Comparison of ENCODE assay signal across 9 cellular contexts in the genomic region with DNA sequence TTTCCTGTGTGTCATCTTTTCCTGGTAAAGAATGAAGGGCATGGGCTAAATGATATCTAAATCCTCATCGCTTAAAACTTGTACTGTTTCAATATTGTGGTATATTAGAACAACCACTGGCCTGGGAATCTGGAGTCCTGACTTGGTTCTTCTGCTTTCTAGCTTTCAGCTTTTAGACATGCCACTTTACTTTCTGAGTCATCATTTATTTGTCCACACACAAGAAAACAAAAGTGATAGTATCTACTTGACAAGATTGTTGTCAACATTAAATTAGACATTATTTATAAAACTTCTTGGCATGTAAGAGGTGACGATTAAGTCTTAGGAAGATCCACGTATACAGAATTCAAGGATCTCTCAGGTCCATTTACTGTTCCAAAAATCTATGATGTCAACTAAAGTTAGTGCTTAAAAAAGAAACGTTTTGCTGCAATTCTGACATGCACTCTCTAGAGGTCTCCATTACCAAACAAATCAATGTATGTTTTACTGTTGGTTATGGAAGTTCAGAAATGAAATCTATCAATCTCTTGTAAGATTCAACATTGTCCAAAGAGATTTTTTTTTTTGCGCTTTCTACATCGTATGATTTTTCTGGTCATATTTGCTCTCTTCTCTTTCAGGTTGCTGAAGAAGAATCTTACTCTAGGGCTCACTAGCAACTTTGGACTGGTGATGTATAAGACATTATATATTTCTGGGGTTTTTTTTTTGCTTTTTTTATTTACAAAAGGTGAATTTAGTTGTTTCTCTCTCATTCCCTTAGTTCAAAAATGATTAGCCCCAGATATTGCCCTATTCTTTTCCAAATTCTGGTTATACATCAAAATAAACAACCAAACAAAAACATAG. TPM values are rescaled to one million over a fixed set of nuclear protein-coding genes. Genes with fewer than 3 reads are reported as not detected.
A peak's percentile ranks its signal among the peaks of the same experiment; 100 is the strongest.
DNase-seq lines count a peak whose midpoint lies in the region; ATAC-seq and TF ChIP-seq lines count a peak whose summit lies in the region.
"Had no signal": no experiment of that assay in that cellular context is flagged by ENCODE, and none has a peak within 500 bp of the region (broad histone marks: within the 10 kb centered on the region; RNA-seq: fewer than 3 reads in every experiment).

No MANE protein-coding gene starts in this region.

- H3K9ac ChIP-seq in OCI-LY1 (ENCODE audit: low read length) = no peak overlapping the region

- intact Hi-C loops in esophagus squamous epithelium (cut with DNase I) = no loop called here

- no peaks in the 10 kb centered on the region for H4K20me1 ChIP-seq in OCI-LY1 (ENCODE audit: insufficient read depth, low read length)

- no peaks in the 10 kb centered on the region for H3K36me3 ChIP-seq in ACC112 (ENCODE audit: insufficient read depth, low read length)
- no peaks in the 10 kb centered on the region for H3K36me3 ChIP-seq in OCI-LY1 (ENCODE audit: insufficient read depth, low read length)
- no peaks in the 10 kb centered on the region for H3K36me3 ChIP-seq in esophagus squamous epithelium

- no peak overlapping the region for H3K27ac Mint-ChIP-seq in activated naive CD8-positive, alpha-beta T cell treated with anti-CD3 and anti-CD28 coated beads for 36 hours
- H3K27ac Mint-ChIP-seq: T-helper 1 cell treated with Interleukin-12 subunit alpha and Interleukin-12 subunit beta and Interleukin-4 antibody, amounts not matched to agents 30 μg/mL and 1 μg/mL, for 36 hours had no signal

- H3K9me3 Mint-ChIP-seq in activated naive CD8-positive, alpha-beta T cell treated with anti-CD3 and anti-CD28 coated beads for 36 hours = no peaks in the 10 kb centered on the region
- H3K9me3 Mint-ChIP-seq: T-helper 1 cell treated with Interleukin-12 subunit alpha and Interleukin-12 subunit beta and Interleukin-4 antibody, amounts not matched to agents 30 μg/mL and 1 μg/mL, for 36 hours had no signal

- H2AFZ ChIP-seq in ACC112 (ENCODE audit: low read length, unreplicated experiment) (peak overlapping the region; percentile 8), OCI-LY1 (ENCODE audit: low read length) (no peak overlapping the region)

- H3K4me3 Mint-ChIP-seq in activated naive CD8-positive, alpha-beta T cell treated with anti-CD3 and anti-CD28 coated beads for 36 hours = no peak overlapping the region
- H3K4me3 Mint-ChIP-seq: T-helper 1 cell treated with Interleukin-12 subunit alpha and Interleukin-12 subunit beta and Interleukin-4 antibody, amounts not matched to agents 30 μg/mL and 1 μg/mL, for 36 hours had no signal

- H3K79me2 ChIP-seq in ACC112 (ENCODE audit: control insufficient read depth, insufficient read depth, low read length, unreplicated experiment) (no peaks in the 10 kb centered on the region), OCI-LY1 (ENCODE audit: insufficient read depth, low read length) (no peaks in the 10 kb centered on the region)

- H3K4me2 ChIP-seq in OCI-LY1 (ENCODE audit: low read length) = no peak overlapping the region

- TF ChIP-seq CTCF in GM20000 (IDR thresholded peaks at IDR 0.05; ENCODE audit: extremely low read depth, missing control alignments) (peak; percentile 11), OCI-LY1 (IDR thresholded peaks at IDR 0.05; ENCODE audit: low read length) (peak; percentile 59), fibroblast of the aortic adventitia (IDR thresholded peaks at IDR 0.05; ENCODE audit: insufficient read depth, low read length) (peak; percentile 31), esophagus squamous epithelium (IDR thresholded peaks at IDR 0.05) (peak in 2 of 6 experiments; percentile 20 to 24)

- 48 to 56% methylated on average over 6 of the region's 6 CpGs for WGBS in esophagus squamous epithelium, 2 donors

- H3K36me3 Mint-ChIP-seq in activated naive CD8-positive, alpha-beta T cell treated with anti-CD3 and anti-CD28 coated beads for 36 hours = no peaks in the 10 kb centered on the region

- no peaks in the 10 kb centered on the region for H3K27me3 ChIP-seq in ACC112 (ENCODE audit: insufficient read depth, low read length)
- no peaks in the 10 kb centered on the region for H3K27me3 ChIP-seq in OCI-LY1 (ENCODE audit: insufficient read depth, low read length)
- no peaks in the 10 kb centered on the region for H3K27me3 ChIP-seq in esophagus squamous epithelium

- H3K27ac ChIP-seq in ACC112 (ENCODE audit: low read depth, low read length) (no peak overlapping the region), OCI-LY1 (ENCODE audit: low read depth, low read length, poor library complexity, severe bottlenecking) (no peak overlapping the region), esophagus squamous epithelium (no peak overlapping the region)

- no peak overlapping the region for H3K4me3 ChIP-seq in ACC112 (ENCODE audit: low read depth, low read length)
- H3K4me3 ChIP-seq in OCI-LY1 (ENCODE audit: low read depth, low read length, poor library complexity, severe bottlenecking) = no peak overlapping the region
- no peak overlapping the region for H3K4me3 ChIP-seq in fibroblast of the aortic adventitia (ENCODE audit: low read depth, low read length)
- no peak overlapping the region for H3K4me3 ChIP-seq in esophagus squamous epithelium

- H3K4me1 Mint-ChIP-seq in activated naive CD8-positive, alpha-beta T cell treated with anti-CD3 and anti-CD28 coated beads for 36 hours = no peaks in the 10 kb centered on the region

- TF ChIP-seq POLR2A in esophagus squamous epithelium (IDR thresholded peaks at IDR 0.05) = no peak

- H3K27me3 Mint-ChIP-seq in activated naive CD8-positive, alpha-beta T cell treated with anti-CD3 and anti-CD28 coated beads for 36 hours = peaks cover 3% of the 10 kb centered on the region

- H3K9me3 ChIP-seq in OCI-LY1 (ENCODE audit: low read length) (no peaks in the 10 kb centered on the region), esophagus squamous epithelium (no peaks in the 10 kb centered on the region)

- DNase-seq in GM20000 (ENCODE audit: low spot score) (peak; percentile 11), fibroblast of the aortic adventitia (ENCODE audit: low read depth) (peak; percentile 37), esophagus squamous epithelium (lab: John Stamatoyannopoulos, UW) (no peak)
- no peak for DNase-seq in activated naive CD8-positive, alpha-beta T cell treated with anti-CD3 and anti-CD28 coated beads for 36 hours

- no peaks in the 10 kb centered on the region for H3K9me2 ChIP-seq in OCI-LY1 (ENCODE audit: low read depth, low read length)

- H3K4me1 ChIP-seq in ACC112 (ENCODE audit: control insufficient read depth, insufficient read depth, low read length, unreplicated experiment) = no peaks in the 10 kb centered on the region
- H3K4me1 ChIP-seq in OCI-LY1 (ENCODE audit: insufficient read depth, low read length, severe bottlenecking) = no peaks in the 10 kb centered on the region
- no peaks in the 10 kb centered on the region for H3K4me1 ChIP-seq in esophagus squamous epithelium

- no peaks in the 10 kb centered on the region for H3F3A ChIP-seq in OCI-LY1 (ENCODE audit: insufficient read depth, low read length)

- no peak for ATAC-seq in HG02852 (IDR thresholded peaks at IDR 0.05; ENCODE audit: unreplicated experiment)
- no peak for ATAC-seq in GM19328 (IDR thresholded peaks at IDR 0.05; ENCODE audit: unreplicated experiment)

RNA-seq across cellular contexts. Expression of a gene that starts 53.6 kb away (rescaled TPM):
- 0.54 and 9.9 TPM in 2 replicates for total RNA-seq in fibroblast of the aortic adventitia (ENCODE audit: low replicate concordance)
- total RNA-seq in esophagus squamous epithelium = 1 to 10 TPM; 2.0 to 8.0 (median 2.4) TPM
- under 1 TPM in 1 of 2 experiments, not detected in 1; 0.10 TPM for total RNA-seq in activated naive CD8-positive, alpha-beta T cell treated with anti-CD3 and anti-CD28 coated beads for 36 hours

Comparison
In these comparisons a context has a peak if more than half of its experiments do, and no peak if none do; other contexts are left out.
1. DNase-seq: peak in GM20000 (single experiment) and fibroblast of the aortic adventitia (single experiment); none in esophagus squamous epithelium (single experiment) and activated naive CD8-positive, alpha-beta T cell treated with anti-CD3 and anti-CD28 coated beads for 36 hours (single experiment).